In genomic region chr17:45070809-45071208, GRCh38 we compare ENCODE assay signal across 2 cellular contexts.
TF ChIP-seq lines count a peak whose summit lies in the region.

No MANE protein-coding gene starts in this region.

TF ChIP-seq in GM23338, 12 proteins besides CTCF, POLR2A, EP300 and RAD21:
- no peak for TF ChIP-seq EZH2 (IDR thresholded peaks at IDR 0.05; ENCODE audit: low read depth, unreplicated experiment)

TF ChIP-seq in WTC11, 78 proteins besides CTCF, POLR2A, EP300 and RAD21:
- no peak for TF ChIP-seq ELF4 (CRISPR knock-in tag; IDR thresholded peaks at IDR 0.05; ENCODE audit: low read depth)
TF ChIP-seq in WTC11: peak in this region for 0.
